16 cellular contexts compared by ENCODE assay signal in the genomic region with DNA sequence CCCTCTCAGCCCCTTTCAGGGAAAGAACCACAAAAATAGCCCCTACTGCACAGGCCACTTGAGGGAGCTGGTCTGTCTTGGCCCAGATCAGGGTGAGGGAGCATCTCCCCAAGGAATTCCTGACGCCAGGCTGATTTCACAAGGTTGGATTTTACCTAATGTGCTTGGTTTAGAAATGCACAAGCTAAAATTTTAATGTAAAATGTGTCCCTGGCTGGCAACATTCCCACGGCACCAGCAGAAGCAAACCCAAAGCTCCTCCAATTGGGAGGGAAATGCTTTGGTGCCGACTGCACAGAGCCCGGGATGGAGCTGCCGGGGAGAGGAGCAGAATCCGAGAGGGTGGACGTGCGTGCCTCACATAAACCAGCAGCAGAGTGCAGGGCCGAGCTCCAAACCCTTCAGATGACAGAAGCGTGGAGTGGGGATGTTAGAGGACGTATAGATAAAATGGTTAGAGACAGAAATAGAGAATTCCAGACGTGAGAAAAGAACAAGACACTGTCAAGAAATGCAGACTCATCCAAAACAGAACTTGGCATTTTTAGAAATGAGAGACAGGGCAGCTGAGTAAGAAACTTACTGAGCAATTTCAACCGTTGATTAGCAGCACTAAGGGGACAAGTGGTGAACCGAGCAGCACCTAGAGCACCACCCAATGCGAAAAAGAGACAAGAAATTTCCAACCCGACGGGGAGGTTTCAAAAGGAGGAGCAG. TPM values are rescaled to one million over a fixed set of nuclear protein-coding genes. Genes with fewer than 3 reads are reported as not detected.
DNase-seq lines count a peak whose midpoint lies in the region; ATAC-seq, FAIRE-seq and TF ChIP-seq lines count a peak whose summit lies in the region.
"Had no signal": no experiment of that assay in that cellular context is flagged by ENCODE, and none has a peak within 500 bp of the region (broad histone marks: within the 10 kb centered on the region; RNA-seq: fewer than 3 reads in every experiment).

No MANE protein-coding gene starts in this region.

- DNase-seq in HepG2 (ENCODE audit: low spot score) (no peak), right lobe of liver (no peak), cerebellum (ENCODE audit: low spot score) (peak; percentile 60), iPS-NIHi7 (ENCODE audit: extremely low spot score) (peak; percentile 57), DMS 273 (lab: John Stamatoyannopoulos, UW; ENCODE audit: unreplicated experiment) (no peak)
- DNase-seq in stimulated activated CD4-positive, alpha-beta T cell treated with anti-CD3 and anti-CD28 coated beads, Interleukin-2, amount 100 ng/mL, for 24 hours: no peak
- no peak for DNase-seq in activated CD4-positive, CD25-positive, alpha-beta regulatory T cell treated with anti-CD3 and anti-CD28 coated beads, Interleukin-2, amount 50 U/mL, for 72 hours
- DNase-seq in stimulated activated naive CD4-positive, alpha-beta T cell treated with Interleukin-2 at 50 U/mL for 16 hours (lab: John Stamatoyannopoulos, UW): no peak

- no peaks in the 10 kb centered on the region for H3K9me3 ChIP-seq in HepG2 (ENCODE audit: low read length)
- no peaks in the 10 kb centered on the region for H3K9me3 ChIP-seq in right lobe of liver
- H3K9me3 ChIP-seq: body of pancreas, heart left ventricle, upper lobe of left lung had no signal

- no peak for ATAC-seq in HepG2
- ATAC-seq in right lobe of liver: no peak

- TF ChIP-seq POLR2A in HepG2 (IDR thresholded peaks at IDR 0.05; ENCODE audit: insufficient read depth in 1 of 2, low read depth in 2 of 2, low read length in 2 of 2) (no peak), right lobe of liver (IDR thresholded peaks at IDR 0.05) (no peak)

- H3K4me3 ChIP-seq in HepG2 (replicated peaks in 1 of 3; ENCODE audit: insufficient read depth in 1 of 3, low read depth in 2 of 3, low read length in 3 of 3) (peak overlapping the region in 2 of 3 experiments; percentile 23 to 51; a peak in 2 of 6 replicates), right lobe of liver (no peak overlapping the region)
- H3K4me3 ChIP-seq: body of pancreas, upper lobe of left lung had no signal

- no peaks in the 10 kb centered on the region for H4K20me1 ChIP-seq in HepG2 (ENCODE audit: insufficient read depth, low read length)

- H2AFZ ChIP-seq in HepG2 (ENCODE audit: low read length): no peak overlapping the region

- 18% methylated on average over 16 of the region's 17 CpGs for WGBS in HepG2 (ENCODE audit: low lambda C conversion rate)
- WGBS in right lobe of liver (ENCODE audit: insufficient coverage, low coverage, low lambda C conversion rate, missing lambda C conversion rate): 44% methylated on average over 15 of the region's 17 CpGs

- H3K4me2 ChIP-seq in HepG2 (ENCODE audit: low read depth, low read length): peak overlapping the region; percentile 67

- peaks cover 80% of the 10 kb centered on the region for H3K4me1 ChIP-seq in HepG2 (ENCODE audit: insufficient read depth, low read length)
- H3K4me1 ChIP-seq in right lobe of liver: no peaks in the 10 kb centered on the region

- POLR2A ChIA-PET in HepG2 (lab: Yijun Ruan, JAX): interaction anchor here (1.0 to 1.9 kb wide), 4 partner anchors 17 to 84 kb away, joined by 3 to 9 read pairs (median 4); no protein-coding TSS in a partner anchor

- no peak for TF ChIP-seq EP300 in HepG2 (IDR thresholded peaks at IDR 0.05; ENCODE audit: low read depth in 2 of 2, low read length in 2 of 2)
- no peak for TF ChIP-seq EP300 in HepG2 (CRISPR knock-in tag; IDR thresholded peaks at IDR 0.05; ENCODE audit: borderline replicate concordance)

- in situ Hi-C loops in HepG2 (cut with HindIII; ENCODE audit: extremely low pct_ligation_motif_present, low pct_unique_long_range_greater_than_20kb): loop anchor here (5.0 kb wide), 1 partner anchor 87 kb away; no protein-coding TSS in a partner anchor

- FAIRE-seq in HepG2 (lab: Jason Lieb, UNC): no peak

- no peak for TF ChIP-seq RAD21 in HepG2 (CRISPR knock-in tag; IDR thresholded peaks at IDR 0.05)

- peaks cover 5 to 64% of the 10 kb centered on the region in 2 experiments; a peak in 4 of 5 replicates for H3K27me3 ChIP-seq in HepG2 (ENCODE audit: control insufficient read depth in 1 of 2, insufficient read depth in 2 of 2, low read length in 2 of 2)
- no peaks in the 10 kb centered on the region for H3K27me3 ChIP-seq in right lobe of liver
- H3K27me3 ChIP-seq: upper lobe of left lung had no signal

- intact Hi-C loops in HepG2 (cut with micrococcal nuclease; ENCODE audit: unreplicated experiment) (loop anchor here (1.0 to 5.0 kb wide), 2 partner anchors 14 to 87 kb away; no protein-coding TSS in a partner anchor), right lobe of liver (cut with DNase I) (loop anchor here (5.0 to 10.0 kb wide), 2 partner anchors 64 to 82 kb away; no protein-coding TSS in a partner anchor)

- no TSS peak for BruUV-seq in HepG2 (replicated peaks; lab: Mats Ljungman, UMichigan)

- H3K27ac ChIP-seq in HepG2 (ENCODE audit: extremely low read length, insufficient read depth, low read length): no peak overlapping the region
- H3K27ac ChIP-seq in right lobe of liver: no peak overlapping the region
- H3K27ac ChIP-seq: body of pancreas, heart left ventricle had no signal

- no peaks in the 10 kb centered on the region for H3K36me3 ChIP-seq in HepG2 (replicated peaks in 1 of 2; ENCODE audit: control insufficient read depth in 1 of 2, insufficient read depth in 2 of 2, low read length in 2 of 2)
- H3K36me3 ChIP-seq in right lobe of liver: no peaks in the 10 kb centered on the region
- H3K36me3 ChIP-seq: heart left ventricle, upper lobe of left lung had no signal

- CTCF ChIA-PET in HepG2 (lab: Yijun Ruan, JAX; ENCODE audit: low intra/inter-chr PET ratio, low total read pairs): interaction anchor here (1.6 to 3.3 kb wide), 3 partner anchors 14 to 85 kb away, joined by 5 to 30 read pairs (median 6); no protein-coding TSS in a partner anchor

- H3K9ac ChIP-seq in HepG2 (ENCODE audit: insufficient read depth, low read depth, low read length): 0 out of 2 replicates have a peak overlapping the region, but pooled peaks have one; percentile 7

- H3K79me2 ChIP-seq in HepG2 (ENCODE audit: insufficient read depth, low read length): no peaks in the 10 kb centered on the region

- TF ChIP-seq CTCF in HepG2 (CRISPR knock-in tag; IDR thresholded peaks at IDR 0.05) (no peak), right lobe of liver (IDR thresholded peaks at IDR 0.05) (no peak)

RNA-seq across cellular contexts. Expression of gene TMEM52, which starts 41.6 kb away (rescaled TPM):
- total RNA-seq in HepG2 (2016; rRNA removed; fragmentation: Illumina TruSeq; extraction: Trizol) (12.9 and 18.7 TPM in 2 replicates), right lobe of liver (10 to 100 TPM in 1 of 6 experiments, 1 to 10 TPM in 5; 2.3 to 13.2 (median 6.0) TPM), cerebellum (0.82 TPM)
- total RNA-seq in HepG2 (2016; cell fraction: cytosol; rRNA removed; fragmentation: Illumina TruSeq; extraction: Trizol; ENCODE audit: low read depth): 49.1 and 56.2 TPM in 2 replicates
- 9.2 and 18.5 TPM in 2 replicates for total RNA-seq in HepG2 (2016; cell fraction: insoluble cytoplasmic fraction; rRNA removed; fragmentation: Illumina TruSeq; extraction: Trizol)
- total RNA-seq in HepG2 (2016; cell fraction: membrane; rRNA removed; fragmentation: Illumina TruSeq; extraction: Trizol): 52.4 and 62.3 TPM in 2 replicates
- 7.7 and 11.9 TPM in 2 replicates for total RNA-seq in HepG2 (2016; cell fraction: nucleus; rRNA removed; fragmentation: Illumina TruSeq; extraction: Trizol)
- polyA plus RNA-seq in HepG2 (2011; rRNA removed): 13.2 and 15.3 TPM in 2 replicates
- 12.8 and 25.5 TPM in 2 replicates for polyA plus RNA-seq in HepG2 (2011; cell fraction: cytosol; rRNA removed)
- 29.4 and 36.3 TPM in 2 replicates for polyA plus RNA-seq in HepG2 (2011; cell fraction: nucleus; rRNA removed)
- 6.6 and 7.8 TPM in 2 replicates for polyA plus RNA-seq in HepG2 (2012)
- polyA plus RNA-seq in HepG2 (2016; cell fraction: cytosol; fragmentation: Illumina TruSeq; extraction: Trizol; ENCODE audit: low read depth): 77.9 and 88.5 TPM in 2 replicates
- polyA plus RNA-seq in HepG2 (2016; cell fraction: insoluble cytoplasmic fraction; fragmentation: Illumina TruSeq; extraction: Trizol; ENCODE audit: low read depth): 13.6 and 17.5 TPM in 2 replicates
- polyA plus RNA-seq in HepG2 (2016; cell fraction: membrane; fragmentation: Illumina TruSeq; extraction: Trizol; ENCODE audit: low read depth): 69.4 and 73.4 TPM in 2 replicates
- 21.1 and 21.2 TPM in 2 replicates for polyA plus RNA-seq in HepG2 (2016; cell fraction: nucleus; fragmentation: Illumina TruSeq; extraction: Trizol; ENCODE audit: insufficient read depth, low read depth)
- polyA minus RNA-seq in HepG2 (2011; rRNA and poly(A)+ RNA removed; ENCODE audit: low replicate concordance): 1.1 and 27.0 TPM in 2 replicates
- 7.6 and 7.8 TPM in 2 replicates for polyA minus RNA-seq in HepG2 (2011; cell fraction: cytosol; rRNA and poly(A)+ RNA removed)
- polyA minus RNA-seq in HepG2 (2011; cell fraction: nucleus; rRNA and poly(A)+ RNA removed): 2.3 and 2.6 TPM in 2 replicates

RNA-seq across cellular contexts. Expression of gene CFAP74, which starts 42.9 kb away (rescaled TPM):
- 0.27 TPM in 1 of 2 replicates, not detected in the other for total RNA-seq in HepG2 (2016; rRNA removed; fragmentation: Illumina TruSeq; extraction: Trizol)
- 0.09 TPM in 1 of 2 replicates, not detected in the other for total RNA-seq in HepG2 (2016; cell fraction: cytosol; rRNA removed; fragmentation: Illumina TruSeq; extraction: Trizol; ENCODE audit: low read depth)
- total RNA-seq in HepG2 (2016; cell fraction: insoluble cytoplasmic fraction; rRNA removed; fragmentation: Illumina TruSeq; extraction: Trizol): 0.09 and 0.10 TPM in 2 replicates
- total RNA-seq in HepG2 (2016; cell fraction: membrane; rRNA removed; fragmentation: Illumina TruSeq; extraction: Trizol): 0.07 and 0.09 TPM in 2 replicates
- 0.28 and 0.66 TPM in 2 replicates for total RNA-seq in HepG2 (2016; cell fraction: nucleus; rRNA removed; fragmentation: Illumina TruSeq; extraction: Trizol)
- 0.57 and 0.62 TPM in 2 replicates for polyA plus RNA-seq in HepG2 (2011; rRNA removed)
- polyA plus RNA-seq in HepG2 (2011; cell fraction: cytosol; rRNA removed): 0.13 TPM in 2 replicates
- 4.1 and 5.0 TPM in 2 replicates for polyA plus RNA-seq in HepG2 (2011; cell fraction: nucleus; rRNA removed)
- 0.67 and 2.1 TPM in 2 replicates for polyA plus RNA-seq in HepG2 (2012)
- polyA plus RNA-seq in HepG2 (2016; cell fraction: cytosol; fragmentation: Illumina TruSeq; extraction: Trizol; ENCODE audit: low read depth): 0.05 TPM in 1 of 2 replicates, not detected in the other
- 0.08 and 0.10 TPM in 2 replicates for polyA plus RNA-seq in HepG2 (2016; cell fraction: insoluble cytoplasmic fraction; fragmentation: Illumina TruSeq; extraction: Trizol; ENCODE audit: low read depth)
- polyA plus RNA-seq in HepG2 (2016; cell fraction: membrane; fragmentation: Illumina TruSeq; extraction: Trizol; ENCODE audit: low read depth): 0.11 TPM in 1 of 2 replicates, not detected in the other
- polyA plus RNA-seq in HepG2 (2016; cell fraction: nucleus; fragmentation: Illumina TruSeq; extraction: Trizol; ENCODE audit: insufficient read depth, low read depth): 0.48 and 0.64 TPM in 2 replicates
- 0.56 TPM in 1 of 2 replicates, not detected in the other for polyA minus RNA-seq in HepG2 (2011; rRNA and poly(A)+ RNA removed; ENCODE audit: low replicate concordance)
- 0.20 TPM in 1 of 2 replicates, not detected in the other for polyA minus RNA-seq in HepG2 (2011; cell fraction: cytosol; rRNA and poly(A)+ RNA removed)
- polyA minus RNA-seq in HepG2 (2011; cell fraction: nucleus; rRNA and poly(A)+ RNA removed): 0.77 and 0.99 TPM in 2 replicates
- 1 to 10 TPM in 2 of 6 experiments, under 1 TPM in 3, not detected in 1; 0.16 to 3.5 (median 0.32) TPM for total RNA-seq in right lobe of liver
- total RNA-seq in cerebellum: 0.36 TPM
- total RNA-seq: CD4-positive, alpha-beta T cell; dermis microvascular lymphatic vessel endothelial cell; NCI-H460; Right ventricle myocardium superior; T-cell had no signal

RNA-seq across cellular contexts. Expression of gene CALML6, which starts 45.6 kb away (rescaled TPM):
- total RNA-seq in HepG2 (2016; rRNA removed; fragmentation: Illumina TruSeq; extraction: Trizol) (0.11 TPM in 1 of 2 replicates, not detected in the other), right lobe of liver (1 to 10 TPM in 1 of 6 experiments, under 1 TPM in 3, not detected in 2; 0.44 to 1.4 (median 0.58) TPM), cerebellum (0.18 TPM)
- not detected in 2 replicates for total RNA-seq in HepG2 (2016; cell fraction: cytosol; rRNA removed; fragmentation: Illumina TruSeq; extraction: Trizol; ENCODE audit: low read depth)
- 0.13 TPM in 1 of 2 replicates, not detected in the other for total RNA-seq in HepG2 (2016; cell fraction: insoluble cytoplasmic fraction; rRNA removed; fragmentation: Illumina TruSeq; extraction: Trizol)
- total RNA-seq in HepG2 (2016; cell fraction: membrane; rRNA removed; fragmentation: Illumina TruSeq; extraction: Trizol): not detected in 2 replicates
- not detected in 2 replicates for total RNA-seq in HepG2 (2016; cell fraction: nucleus; rRNA removed; fragmentation: Illumina TruSeq; extraction: Trizol)
- polyA plus RNA-seq in HepG2 (2011; rRNA removed): 0.12 TPM in 1 of 2 replicates, not detected in the other
- not detected in 2 replicates for polyA plus RNA-seq in HepG2 (2011; cell fraction: cytosol; rRNA removed)
- 0.80 and 1.5 TPM in 2 replicates for polyA plus RNA-seq in HepG2 (2011; cell fraction: nucleus; rRNA removed)
- not detected in 2 replicates for polyA plus RNA-seq in HepG2 (2012)
- not detected in 2 replicates for polyA plus RNA-seq in HepG2 (2016; cell fraction: cytosol; fragmentation: Illumina TruSeq; extraction: Trizol; ENCODE audit: low read depth)
- not detected in 2 replicates for polyA plus RNA-seq in HepG2 (2016; cell fraction: insoluble cytoplasmic fraction; fragmentation: Illumina TruSeq; extraction: Trizol; ENCODE audit: low read depth)
- not detected in 2 replicates for polyA plus RNA-seq in HepG2 (2016; cell fraction: membrane; fragmentation: Illumina TruSeq; extraction: Trizol; ENCODE audit: low read depth)
- polyA plus RNA-seq in HepG2 (2016; cell fraction: nucleus; fragmentation: Illumina TruSeq; extraction: Trizol; ENCODE audit: insufficient read depth, low read depth): 0.38 and 0.87 TPM in 2 replicates
- not detected in 2 replicates for polyA minus RNA-seq in HepG2 (2011; rRNA and poly(A)+ RNA removed; ENCODE audit: low replicate concordance)
- polyA minus RNA-seq in HepG2 (2011; cell fraction: cytosol; rRNA and poly(A)+ RNA removed): not detected in 2 replicates
- 0.64 TPM in 1 of 2 replicates, not detected in the other for polyA minus RNA-seq in HepG2 (2011; cell fraction: nucleus; rRNA and poly(A)+ RNA removed)
- total RNA-seq: Right ventricle myocardium superior had no signal
- polyA plus RNA-seq: heart left ventricle had no signal

RNA-seq across cellular contexts. Expression of gene GABRD, which starts 58.5 kb away (rescaled TPM):
- total RNA-seq in HepG2 (2016; rRNA removed; fragmentation: Illumina TruSeq; extraction: Trizol) (not detected in 2 replicates), right lobe of liver (under 1 TPM in 1 of 6 experiments, not detected in 5; 0.55 TPM), cerebellum (2.9 TPM)
- not detected in 2 replicates for total RNA-seq in HepG2 (2016; cell fraction: cytosol; rRNA removed; fragmentation: Illumina TruSeq; extraction: Trizol; ENCODE audit: low read depth)
- not detected in 2 replicates for total RNA-seq in HepG2 (2016; cell fraction: insoluble cytoplasmic fraction; rRNA removed; fragmentation: Illumina TruSeq; extraction: Trizol)
- not detected in 2 replicates for total RNA-seq in HepG2 (2016; cell fraction: membrane; rRNA removed; fragmentation: Illumina TruSeq; extraction: Trizol)
- total RNA-seq in HepG2 (2016; cell fraction: nucleus; rRNA removed; fragmentation: Illumina TruSeq; extraction: Trizol): not detected in 2 replicates
- 0.22 TPM in 1 of 2 replicates, not detected in the other for polyA plus RNA-seq in HepG2 (2011; rRNA removed)
- polyA plus RNA-seq in HepG2 (2011; cell fraction: cytosol; rRNA removed): 0.09 TPM in 1 of 2 replicates, not detected in the other
- polyA plus RNA-seq in HepG2 (2011; cell fraction: nucleus; rRNA removed): 0.08 TPM in 1 of 2 replicates, not detected in the other
- polyA plus RNA-seq in HepG2 (2012): not detected in 2 replicates
- not detected in 2 replicates for polyA plus RNA-seq in HepG2 (2016; cell fraction: cytosol; fragmentation: Illumina TruSeq; extraction: Trizol; ENCODE audit: low read depth)
- not detected in 2 replicates for polyA plus RNA-seq in HepG2 (2016; cell fraction: insoluble cytoplasmic fraction; fragmentation: Illumina TruSeq; extraction: Trizol; ENCODE audit: low read depth)
- not detected in 2 replicates for polyA plus RNA-seq in HepG2 (2016; cell fraction: membrane; fragmentation: Illumina TruSeq; extraction: Trizol; ENCODE audit: low read depth)
- not detected in 2 replicates for polyA plus RNA-seq in HepG2 (2016; cell fraction: nucleus; fragmentation: Illumina TruSeq; extraction: Trizol; ENCODE audit: insufficient read depth, low read depth)
- polyA minus RNA-seq in HepG2 (2011; rRNA and poly(A)+ RNA removed; ENCODE audit: low replicate concordance): 0.51 TPM in 1 of 2 replicates, not detected in the other
- not detected in 2 replicates for polyA minus RNA-seq in HepG2 (2011; cell fraction: cytosol; rRNA and poly(A)+ RNA removed)
- not detected in 2 replicates for polyA minus RNA-seq in HepG2 (2011; cell fraction: nucleus; rRNA and poly(A)+ RNA removed)
- total RNA-seq: body of pancreas, NCI-H460 had no signal

Comparison
In these comparisons a context has a peak if more than half of its experiments do, and no peak if none do; other contexts are left out.
1. H3K4me3 ChIP-seq: peak in HepG2 (2 of 3); none in right lobe of liver (0 of 3).
2. DNase-seq: peak in cerebellum (single experiment) and iPS-NIHi7 (single experiment); none in HepG2 (single experiment), right lobe of liver (0 of 3), stimulated activated CD4-positive, alpha-beta T cell treated with anti-CD3 and anti-CD28 coated beads, Interleukin-2, amount 100 ng/mL, for 24 hours (0 of 2), DMS 273 (single experiment), activated CD4-positive, CD25-positive, alpha-beta regulatory T cell treated with anti-CD3 and anti-CD28 coated beads, Interleukin-2, amount 50 U/mL, for 72 hours (single experiment) and stimulated activated naive CD4-positive, alpha-beta T cell treated with Interleukin-2 at 50 U/mL for 16 hours (single experiment).